In the genomic region with DNA sequence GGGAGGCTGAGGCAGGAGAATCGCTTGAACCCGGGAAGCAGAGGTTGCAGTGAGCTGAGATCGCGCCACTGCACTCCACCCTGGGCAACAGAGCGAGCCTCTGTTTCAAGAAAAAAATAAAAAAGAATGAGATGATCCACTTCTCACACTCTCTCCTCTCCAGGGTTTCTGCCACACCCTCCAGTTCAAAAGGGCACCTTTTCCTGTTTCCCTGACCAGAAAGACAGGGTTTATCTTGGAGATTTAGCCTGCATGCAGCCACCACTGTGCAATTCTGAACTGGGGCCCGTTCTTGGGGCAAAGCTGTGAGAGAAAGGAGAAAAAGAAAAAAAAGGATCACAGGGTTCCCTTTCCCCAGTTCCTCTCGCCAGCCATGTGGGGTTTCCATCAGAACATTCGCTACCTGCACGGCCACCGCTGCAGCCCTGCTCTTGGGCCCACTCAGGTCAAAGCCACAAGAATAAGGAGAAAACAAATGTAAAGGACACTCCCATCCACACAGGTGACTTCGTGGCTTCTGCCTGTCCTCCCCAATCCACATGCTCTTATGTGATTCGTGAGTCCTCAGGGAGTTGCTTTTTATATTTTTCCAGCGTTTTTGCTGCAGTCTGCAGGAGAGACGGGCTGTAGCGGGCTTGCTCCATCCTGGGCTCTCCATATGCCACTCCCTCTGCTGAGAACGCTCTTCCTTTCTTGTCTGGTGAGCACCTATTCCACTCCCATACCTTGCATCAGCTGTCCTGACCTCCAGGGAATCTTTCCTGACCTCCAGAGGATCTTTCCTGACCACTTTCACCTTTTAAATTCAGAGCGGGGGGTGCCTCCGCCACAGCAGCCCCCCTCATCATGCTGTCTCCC, we compare ENCODE assay signal across 14 cellular contexts. TPM values are rescaled to one million over a fixed set of nuclear protein-coding genes. Genes with fewer than 3 reads are reported as not detected.
"Had no signal": no experiment of that assay in that cellular context is flagged by ENCODE, and none has a peak within 500 bp of the region (broad histone marks: within the 10 kb centered on the region; RNA-seq: fewer than 3 reads in every experiment).

No MANE protein-coding gene starts in this region.

- H3K4me3 Mint-ChIP-seq: activated CD4-positive, alpha-beta T cell treated with anti-CD3 and anti-CD28 coated beads, Interleukin-2, amount 10 ng/mL, durations not matched to agents 24 days and 14 days; activated naive CD4-positive, alpha-beta T cell treated with anti-CD3 and anti-CD28 coated beads for 36 hours; stimulated activated effector memory CD8-positive, alpha-beta T cell treated with anti-CD3 and anti-CD28 coated beads, Interleukin-12 subunit alpha, Interleukin-12 subunit beta, amount 100 ng/mL, for 72 hours had no signal

- H3K36me3 Mint-ChIP-seq: stimulated activated effector memory CD8-positive, alpha-beta T cell treated with anti-CD3 and anti-CD28 coated beads, Interleukin-12 subunit alpha, Interleukin-12 subunit beta, amount 100 ng/mL, for 72 hours had no signal

- H3K4me3 ChIP-seq: gastroesophageal sphincter, upper lobe of left lung had no signal

- H3K36me3 ChIP-seq: gastroesophageal sphincter, upper lobe of left lung had no signal

- H3K9me3 Mint-ChIP-seq: activated CD4-positive, alpha-beta T cell treated with anti-CD3 and anti-CD28 coated beads, Interleukin-2, amount 10 ng/mL, durations not matched to agents 24 days and 14 days; activated naive CD4-positive, alpha-beta T cell treated with anti-CD3 and anti-CD28 coated beads for 36 hours; stimulated activated effector memory CD8-positive, alpha-beta T cell treated with anti-CD3 and anti-CD28 coated beads, Interleukin-12 subunit alpha, Interleukin-12 subunit beta, amount 100 ng/mL, for 72 hours had no signal

- H3K9ac ChIP-seq: parathyroid adenoma had no signal

- H3K4me1 ChIP-seq: gastroesophageal sphincter, parathyroid adenoma, upper lobe of left lung had no signal

- DNase-seq: activated CD4-positive, alpha-beta T cell treated with anti-CD3 and anti-CD28 coated beads, Interleukin-2, amount 10 ng/mL, durations not matched to agents 24 days and 14 days; activated naive CD4-positive, alpha-beta T cell treated with anti-CD3 and anti-CD28 coated beads for 36 hours; effector memory CD4-positive, alpha-beta T cell; hippocampal formation; kidney glomerular epithelial cell; retina; T1000; upper lobe of left lung had no signal

- H3K27me3 ChIP-seq: upper lobe of left lung had no signal

- H3K9me3 ChIP-seq: gastroesophageal sphincter, upper lobe of left lung had no signal

- H3K27ac ChIP-seq: epithelial cell of prostate, gastroesophageal sphincter, parathyroid adenoma, upper lobe of left lung had no signal

- H3K27ac Mint-ChIP-seq: activated CD4-positive, alpha-beta T cell treated with anti-CD3 and anti-CD28 coated beads, Interleukin-2, amount 10 ng/mL, durations not matched to agents 24 days and 14 days; activated naive CD4-positive, alpha-beta T cell treated with anti-CD3 and anti-CD28 coated beads for 36 hours; stimulated activated effector memory CD8-positive, alpha-beta T cell treated with anti-CD3 and anti-CD28 coated beads, Interleukin-12 subunit alpha, Interleukin-12 subunit beta, amount 100 ng/mL, for 72 hours had no signal

RNA-seq across cellular contexts. Expression of a gene that starts 26.4 kb away (rescaled TPM):
- total RNA-seq: myocyte, subcutaneous adipose tissue had no signal
